In the genomic region with DNA sequence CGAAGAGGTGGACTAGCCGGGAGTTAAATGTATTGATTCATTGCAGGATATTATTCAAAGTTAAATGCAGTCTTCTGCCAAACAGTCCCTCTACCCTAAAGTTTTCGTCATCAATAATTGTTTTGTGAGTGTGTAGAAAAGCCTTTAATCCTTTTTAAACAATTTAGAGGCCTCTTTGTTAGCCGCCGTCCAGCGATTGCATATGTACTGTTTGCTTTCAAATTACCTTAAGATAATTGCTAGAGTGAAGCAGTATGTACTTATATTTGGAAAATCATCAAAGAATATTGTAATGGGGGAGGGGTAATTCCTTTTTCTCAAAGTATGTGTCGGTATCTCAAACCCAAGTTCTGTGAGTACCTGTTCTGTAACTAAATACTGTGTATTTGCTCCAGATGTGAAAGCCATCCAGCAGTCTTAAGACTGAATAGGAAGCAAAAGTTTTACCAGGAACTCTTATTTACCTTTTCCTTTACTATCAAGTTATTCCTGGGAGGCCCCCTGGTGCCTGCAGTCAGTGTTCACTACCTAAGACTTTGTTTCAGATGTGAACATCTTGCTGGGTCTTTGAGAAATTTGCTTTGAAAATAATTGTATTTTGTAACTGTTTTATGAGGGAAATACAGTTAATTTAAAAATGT, we compare ENCODE assay signal across 8 cellular contexts. TPM values are rescaled to one million over a fixed set of nuclear protein-coding genes. Genes with fewer than 3 reads are reported as not detected.
DNase-seq lines count a peak whose midpoint lies in the region; ATAC-seq and TF ChIP-seq lines count a peak whose summit lies in the region.

No MANE protein-coding gene starts in this region.

- H3K4me1 ChIP-seq in HEK293 (ENCODE audit: control insufficient read depth, insufficient read depth, low read length) (peaks cover 27% of the 10 kb centered on the region), Panc1 (ENCODE audit: control insufficient read depth, insufficient read depth, low read length) (peaks cover 41% of the 10 kb centered on the region)

- no peaks in the 10 kb centered on the region for H3K9me3 Mint-ChIP-seq in progenitor cell of endocrine pancreas (ENCODE audit: low read depth)

- H3K27ac Mint-ChIP-seq in progenitor cell of endocrine pancreas = peak overlapping the region; percentile 95

- POLR2A ChIA-PET in BJ (lab: Charles Lee) (interaction anchor here (0.6 kb wide), 2 partner anchors 134 to 853 kb away, joined by 3 to 9 read pairs; no protein-coding TSS in a partner anchor), HEK293 (lab: Yijun Ruan, JAX) (no interaction called here), Panc1 (lab: Charles Lee) (no interaction called here)

- H3K27me3 Mint-ChIP-seq in progenitor cell of endocrine pancreas = no peaks in the 10 kb centered on the region

- H3K27ac ChIP-seq in HEK293 (ENCODE audit: extremely low read depth, low read depth, low read length) (peak overlapping the region; percentile 98; the same call in 1 of the 2 replicates), Panc1 (ENCODE audit: low read length) (peak overlapping the region; percentile 92)

- peaks cover 41% of the 10 kb centered on the region for H3K4me1 Mint-ChIP-seq in progenitor cell of endocrine pancreas (ENCODE audit: low read depth)

- no peaks in the 10 kb centered on the region for H3K36me3 ChIP-seq in BJ (ENCODE audit: control insufficient read depth, insufficient read depth, low read length)
- H3K36me3 ChIP-seq in HEK293 (ENCODE audit: control insufficient read depth in 2 of 2, insufficient read depth in 1 of 2, low read length in 2 of 2) = no peaks in the 10 kb centered on the region
- peaks cover 6% of the 10 kb centered on the region; the same call in 1 of the 2 replicates for H3K36me3 ChIP-seq in Panc1 (ENCODE audit: control insufficient read depth, insufficient read depth, low read length)

- H3K27me3 ChIP-seq in BJ (ENCODE audit: control insufficient read depth, insufficient read depth, low read length) = no peaks in the 10 kb centered on the region
- no peaks in the 10 kb centered on the region for H3K27me3 ChIP-seq in Panc1 (ENCODE audit: control insufficient read depth, insufficient read depth, low read length)

- TSS peak; percentile 75 for BruUV-seq in Panc1 (replicated peaks; lab: Mats Ljungman, UMichigan)

- peak overlapping the region; percentile 99 for H3K4me3 ChIP-seq in BJ (ENCODE audit: low read depth, low read length)
- H3K4me3 ChIP-seq in HEK293 (ENCODE audit: low read depth, low read length) = peak overlapping the region; percentile 97
- H3K4me3 ChIP-seq in Panc1 (ENCODE audit: low read depth in 2 of 2, low read length in 2 of 2) = peak overlapping the region; percentile 90 to 98

- intact Hi-C loops in Panc1 (cut with micrococcal nuclease; ENCODE audit: unreplicated experiment) (loop anchor here (1.0 kb wide), 2 partner anchors 159 to 187 kb away; no protein-coding TSS in a partner anchor), left cardiac atrium (cut with DNase I) (loop anchor here (2.0 to 10.0 kb wide), 3 partner anchors 76 to 158 kb away; no protein-coding TSS in a partner anchor)

- H3K36me3 Mint-ChIP-seq in progenitor cell of endocrine pancreas (ENCODE audit: insufficient read depth) = no peaks in the 10 kb centered on the region

- in situ Hi-C loops in Panc1 (cut with HindIII; ENCODE audit: low pct_unique_long_range_greater_than_20kb, low sequenced_read_pairs) = no loop called here

- H3K4me3 Mint-ChIP-seq in progenitor cell of endocrine pancreas (ENCODE audit: low read depth) = peak overlapping the region; percentile 88

- CTCF ChIA-PET in BJ (lab: Yijun Ruan, JAX) (interaction anchor here (1.3 to 5.1 kb wide), 6 partner anchors 89 to 186 kb away, joined by 3 to 32 read pairs (median 8); no protein-coding TSS in a partner anchor), HEK293 (lab: Yijun Ruan, JAX) (interaction anchor here (0.6 to 1.6 kb wide), 7 partner anchors 10 to 286 kb away, joined by 3 to 12 read pairs (median 3); no protein-coding TSS in a partner anchor), Panc1 (lab: Charles Lee) (no interaction called here)

- DNase-seq in BJ (ENCODE audit: low read depth) = no peak
- DNase-seq in Panc1 (ENCODE audit: low read depth, low spot score) = peak; percentile 70
- DNase-seq in activated naive CD4-positive, alpha-beta T cell treated with anti-CD3 and anti-CD28 coated beads, Interleukin-2, amount 50 U/mL, for 16 hours = peak; percentile 45
- peak; percentile 75 for DNase-seq in left cardiac atrium
- DNase-seq in progenitor cell of endocrine pancreas (ENCODE audit: low spot score, unreplicated experiment) = no peak
- DNase-seq in GM19240 (ENCODE audit: insufficient read length, low spot score) = no peak

- no peak for ATAC-seq in Panc1
- no peak for ATAC-seq in left cardiac atrium
- ATAC-seq in GM21723 (IDR thresholded peaks at IDR 0.05; ENCODE audit: unreplicated experiment) = no peak

- H3K9me3 ChIP-seq in HEK293 (ENCODE audit: control insufficient read depth, insufficient read depth, low read depth, low read length) (no peaks in the 10 kb centered on the region), Panc1 (ENCODE audit: control insufficient read depth, insufficient read depth, low read depth, low read length) (no peaks in the 10 kb centered on the region)

- TF ChIP-seq CTCF in BJ (IDR thresholded peaks at IDR 0.05; ENCODE audit: insufficient read depth, low read depth, low read length) = peak; percentile 69
- peak; percentile 15; the same call in 1 of the 2 replicates for TF ChIP-seq CTCF in HEK293 (tag by site-specific recombination; IDR thresholded peaks at IDR 0.05)
- peak; percentile 72; the same call in 1 of the 2 replicates for TF ChIP-seq CTCF in Panc1 (IDR thresholded peaks at IDR 0.05)
- peak; percentile 63 for TF ChIP-seq CTCF in progenitor cell of endocrine pancreas (IDR thresholded peaks at IDR 0.05; ENCODE audit: unreplicated experiment)

TF ChIP-seq in HEK293, 187 proteins besides CTCF, POLR2A, EP300 and RAD21:
- TF ChIP-seq ZNF629 (tag by site-specific recombination; IDR thresholded peaks at IDR 0.05) = peak; percentile 13; the same call in 1 of the 2 replicates
- TF ChIP-seq, protein P1, sequence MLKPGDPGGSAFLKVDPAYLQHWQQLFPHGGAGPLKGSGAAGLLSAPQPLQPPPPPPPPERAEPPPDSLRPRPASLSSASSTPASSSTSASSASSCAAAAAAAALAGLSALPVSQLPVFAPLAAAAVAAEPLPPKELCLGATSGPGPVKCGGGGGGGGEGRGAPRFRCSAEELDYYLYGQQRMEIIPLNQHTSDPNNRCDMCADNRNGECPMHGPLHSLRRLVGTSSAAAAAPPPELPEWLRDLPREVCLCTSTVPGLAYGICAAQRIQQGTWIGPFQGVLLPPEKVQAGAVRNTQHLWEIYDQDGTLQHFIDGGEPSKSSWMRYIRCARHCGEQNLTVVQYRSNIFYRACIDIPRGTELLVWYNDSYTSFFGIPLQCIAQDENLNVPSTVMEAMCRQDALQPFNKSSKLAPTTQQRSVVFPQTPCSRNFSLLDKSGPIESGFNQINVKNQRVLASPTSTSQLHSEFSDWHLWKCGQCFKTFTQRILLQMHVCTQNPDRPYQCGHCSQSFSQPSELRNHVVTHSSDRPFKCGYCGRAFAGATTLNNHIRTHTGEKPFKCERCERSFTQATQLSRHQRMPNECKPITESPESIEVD (tag by site-specific recombination; IDR thresholded peaks at IDR 0.05) = peak; percentile 73
- TF ChIP-seq ZSCAN23 (tag by site-specific recombination; IDR thresholded peaks at IDR 0.05) = no peak
- peak; percentile 33 for TF ChIP-seq ZNF654 (tag by site-specific recombination; IDR thresholded peaks at IDR 0.05; ENCODE audit: low read depth)
- peak; percentile 55; the same call in 1 of the 2 replicates for TF ChIP-seq IKZF3 (tag by site-specific recombination; IDR thresholded peaks at IDR 0.05)
- TF ChIP-seq, protein P2, sequence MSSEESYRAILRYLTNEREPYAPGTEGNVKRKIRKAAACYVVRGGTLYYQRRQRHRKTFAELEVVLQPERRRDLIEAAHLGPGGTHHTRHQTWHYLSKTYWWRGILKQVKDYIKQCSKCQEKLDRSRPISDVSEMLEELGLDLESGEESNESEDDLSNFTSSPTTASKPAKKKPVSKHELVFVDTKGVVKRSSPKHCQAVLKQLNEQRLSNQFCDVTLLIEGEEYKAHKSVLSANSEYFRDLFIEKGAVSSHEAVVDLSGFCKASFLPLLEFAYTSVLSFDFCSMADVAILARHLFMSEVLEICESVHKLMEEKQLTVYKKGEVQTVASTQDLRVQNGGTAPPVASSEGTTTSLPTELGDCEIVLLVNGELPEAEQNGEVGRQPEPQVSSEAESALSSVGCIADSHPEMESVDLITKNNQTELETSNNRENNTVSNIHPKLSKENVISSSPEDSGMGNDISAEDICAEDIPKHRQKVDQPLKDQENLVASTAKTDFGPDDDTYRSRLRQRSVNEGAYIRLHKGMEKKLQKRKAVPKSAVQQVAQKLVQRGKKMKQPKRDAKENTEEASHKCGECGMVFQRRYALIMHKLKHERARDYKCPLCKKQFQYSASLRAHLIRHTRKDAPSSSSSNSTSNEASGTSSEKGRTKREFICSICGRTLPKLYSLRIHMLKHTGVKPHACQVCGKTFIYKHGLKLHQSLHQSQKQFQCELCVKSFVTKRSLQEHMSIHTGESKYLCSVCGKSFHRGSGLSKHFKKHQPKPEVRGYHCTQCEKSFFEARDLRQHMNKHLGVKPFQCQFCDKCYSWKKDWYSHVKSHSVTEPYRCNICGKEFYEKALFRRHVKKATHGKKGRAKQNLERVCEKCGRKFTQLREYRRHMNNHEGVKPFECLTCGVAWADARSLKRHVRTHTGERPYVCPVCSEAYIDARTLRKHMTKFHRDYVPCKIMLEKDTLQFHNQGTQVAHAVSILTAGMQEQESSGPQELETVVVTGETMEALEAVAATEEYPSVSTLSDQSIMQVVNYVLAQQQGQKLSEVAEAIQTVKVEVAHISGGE (tag by site-specific recombination; conservative IDR thresholded peaks at IDR 0.05; ENCODE audit: low read depth) = no peak
- peak; percentile 81 for TF ChIP-seq PRDM1 (tag by site-specific recombination; IDR thresholded peaks at IDR 0.05)
- TF ChIP-seq ZNF341 (tag by site-specific recombination; IDR thresholded peaks at IDR 0.05; ENCODE audit: low read depth) = 0 out of 2 replicates have a peak, but pooled peaks have one; percentile 23

RNA-seq across cellular contexts. Expression of a gene that starts 1.5 kb away (rescaled TPM):
- polyA plus RNA-seq in BJ (2011; rRNA removed) = 45.2 and 75.4 TPM in 2 replicates
- 80.3 and 89.8 TPM in 2 replicates for polyA minus RNA-seq in BJ (2011; rRNA and poly(A)+ RNA removed)
- 180 TPM for total RNA-seq in Panc1 (2021; ENCODE audit: unreplicated experiment)
- polyA plus RNA-seq in Panc1 (2012; ENCODE audit: insufficient read length) = 103 TPM
- total RNA-seq in left cardiac atrium = 100 to 1,000 TPM; 260 to 326 TPM
- 192 and 193 TPM in 2 replicates for total RNA-seq in progenitor cell of endocrine pancreas

RNA-seq across cellular contexts. Expression of a gene that starts 57.5 kb away (rescaled TPM):
- polyA plus RNA-seq in BJ (2011; rRNA removed) = 0.10 TPM in 1 of 2 replicates, not detected in the other
- polyA minus RNA-seq in BJ (2011; rRNA and poly(A)+ RNA removed) = 0.26 and 0.66 TPM in 2 replicates
- 0.87 TPM for total RNA-seq in Panc1 (2021; ENCODE audit: unreplicated experiment)
- polyA plus RNA-seq in Panc1 (2012; ENCODE audit: insufficient read length) = 0.13 TPM
- total RNA-seq in left cardiac atrium = under 1 TPM; 0.31 to 0.44 TPM
- total RNA-seq in progenitor cell of endocrine pancreas = 1.6 and 2.0 TPM in 2 replicates

Comparison
In these comparisons a context has a peak if more than half of its experiments do, and no peak if none do; other contexts are left out.
1. DNase-seq: peak in Panc1 (single experiment), activated naive CD4-positive, alpha-beta T cell treated with anti-CD3 and anti-CD28 coated beads, Interleukin-2, amount 50 U/mL, for 16 hours (single experiment) and left cardiac atrium (single experiment); none in BJ (single experiment), progenitor cell of endocrine pancreas (single experiment) and GM19240 (single experiment).
2. CTCF ChIP-seq: peak in every context shown above with its lines; median percentile 72 in Panc1; 69 in BJ; 63 in progenitor cell of endocrine pancreas; 15 in HEK293.
3. Peak in every context shown above with its lines, with median percentiles within 50 percentile points of each other: H3K4me3 ChIP-seq.